In the genomic region with DNA sequence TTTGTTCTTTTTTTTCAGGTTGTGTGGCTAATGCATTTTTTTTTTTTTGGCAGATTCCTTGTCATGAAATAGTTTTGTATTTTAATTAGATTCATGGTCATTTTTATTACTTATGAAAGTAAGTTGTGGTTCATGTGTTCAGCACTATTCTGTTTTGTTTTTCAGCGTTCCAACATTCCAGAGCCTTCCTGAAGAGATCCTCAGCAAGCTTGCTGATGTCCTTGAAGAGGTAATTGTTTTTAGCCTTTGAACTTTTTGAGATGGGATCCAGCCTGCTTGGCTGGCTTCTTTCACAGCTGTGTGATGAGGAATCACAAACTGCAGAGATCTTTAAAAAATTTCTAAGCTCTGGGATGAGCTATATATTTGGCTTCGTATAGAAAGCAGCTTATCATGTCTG, we compare ENCODE assay signal across 25 cellular contexts.
"Had no signal": no experiment of that assay in that cellular context is flagged by ENCODE, and none has a peak within 500 bp of the region (broad histone marks: within the 10 kb centered on the region; RNA-seq: fewer than 3 reads in every experiment).

No MANE protein-coding gene starts in this region.

- H3K9me3 ChIP-seq: breast epithelium, Peyer's patch, SJCRH30 had no signal

- H3K4me3 ChIP-seq: breast epithelium, Peyer's patch, SJCRH30 had no signal

- H3K36me3 ChIP-seq: breast epithelium, Peyer's patch, SJCRH30 had no signal

- H3K27me3 ChIP-seq: breast epithelium, Peyer's patch, SJCRH30 had no signal

- DNase-seq: activated CD4-positive, alpha-beta memory T cell treated with anti-CD3 and anti-CD28 coated beads, Interleukin-2, amount 10 ng/mL, durations not matched to agents 7 days and 5 days; activated CD4-positive, alpha-beta T cell treated with anti-CD3 and anti-CD28 coated beads for 1 hour; activated CD4-positive, alpha-beta T cell treated with anti-CD3 and anti-CD28 coated beads, Interleukin-2, amount 50 U/mL, for 1 hour; activated gamma-delta T cell; activated naive CD4-positive, alpha-beta T cell treated with anti-CD3 and anti-CD28 coated beads for 36 hours; activated naive CD8-positive, alpha-beta T cell treated with anti-CD3 and anti-CD28 coated beads for 36 hours; activated T-cell treated with anti-CD3 and anti-CD28 coated beads for 4 hours; activated T-cell treated with anti-CD3 and anti-CD28 coated beads, Interleukin-2, amount 50 U/mL, for 48 hours; anterior cingulate cortex; IMR-90; Kasumi-1; KBM-7; NCI-H1105 treated with DMSO at 0.1 percent for 48 hours; NCI-H1436 treated with DMSO at 0.1 percent for 48 hours; NCI-H187; NCI-H2081; NCI-H510A treated with DMSO at 0.1 percent for 48 hours; Peyer's patch; Right ventricle myocardium superior; SJCRH30; T-helper 9 cell had no signal

- ATAC-seq: activated T-helper 17 cell treated with anti-CD3 and anti-CD28 coated beads, Interleukin-2, amount 50 U/mL, for 72 hours; WTC11 had no signal

- H3K27ac ChIP-seq: breast epithelium, Peyer's patch, RWPE1, SJCRH30 had no signal

- H3K4me1 ChIP-seq: breast epithelium, Peyer's patch, SJCRH30 had no signal
